Comparison of ENCODE assay signal across 21 cellular contexts in genomic region chr19:19356901-19357566, GRCh38.
"Had no signal": no experiment of that assay in that cellular context is flagged by ENCODE, and none has a peak within 500 bp of the region (broad histone marks: within the 10 kb centered on the region; RNA-seq: fewer than 3 reads in every experiment).

No MANE protein-coding gene starts in this region.

- H3K4me3 Mint-ChIP-seq: activated CD4-positive, alpha-beta T cell treated with anti-CD3 and anti-CD28 coated beads for 36 hours; activated naive CD8-positive, alpha-beta T cell; stimulated activated memory B cell treated with anti-CD40 and anti-IgM and Interleukin-4, amounts not matched to agents 10 μg/mL and 1 μg/mL and 100 μg/mL, for 72 hours had no signal

- H3K9me3 ChIP-seq: esophagus muscularis mucosa, left lung, mucosa of descending colon, right atrium auricular region, SJSA1 had no signal

- H3K36me3 Mint-ChIP-seq: activated naive CD8-positive, alpha-beta T cell had no signal

- FAIRE-seq: endometrium had no signal

- H3K4me2 ChIP-seq: smooth muscle cell had no signal

- H3K27ac ChIP-seq: esophagus muscularis mucosa, parathyroid adenoma, right atrium auricular region, SJSA1, VCaP had no signal

- H2AFZ ChIP-seq: parathyroid adenoma had no signal

- ATAC-seq: activated CD4-positive, alpha-beta T cell treated with anti-CD3 and anti-CD28 coated beads for 36 hours; left lung; mucosa of descending colon; stimulated activated memory B cell treated with anti-CD40 and anti-IgM and Interleukin-4, amounts not matched to agents 10 μg/mL and 1 μg/mL and 100 μg/mL, for 72 hours had no signal

- H3K27ac Mint-ChIP-seq: activated CD4-positive, alpha-beta T cell treated with anti-CD3 and anti-CD28 coated beads for 36 hours; activated T-helper 2 cell treated with anti-CD3 and anti-CD28 coated beads, Interferon-gamma antibody, Interleukin-2, Interleukin-4, amounts not matched to agents 10 μg/mL and 5 μg/mL and 100 μg/mL, durations not matched to agents 14 hours and 24 hours and 36 hours; stimulated activated memory B cell treated with anti-CD40 and anti-IgM and Interleukin-4, amounts not matched to agents 10 μg/mL and 1 μg/mL and 100 μg/mL, for 72 hours had no signal

- H3K27me3 ChIP-seq: esophagus muscularis mucosa, left lung, right atrium auricular region, SJSA1 had no signal

- DNase-seq: activated CD4-positive, alpha-beta T cell treated with anti-CD3 and anti-CD28 coated beads for 36 hours; activated T-cell treated with anti-CD3 and anti-CD28 coated beads for 4 hours; anterior cingulate cortex; dermis blood vessel endothelial cell; foreskin fibroblast; head of caudate nucleus; islet precursor cell; left lung; mucosa of descending colon; substantia nigra; trophoblast cell had no signal

- H3K4me3 ChIP-seq: esophagus muscularis mucosa, left lung, mucosa of descending colon, right atrium auricular region, SJSA1, smooth muscle cell had no signal

- H3K4me1 ChIP-seq: parathyroid adenoma, SJSA1 had no signal

- H3K9ac ChIP-seq: parathyroid adenoma had no signal

- H3K27me3 Mint-ChIP-seq: activated CD4-positive, alpha-beta T cell treated with anti-CD3 and anti-CD28 coated beads for 36 hours; activated naive CD8-positive, alpha-beta T cell; stimulated activated memory B cell treated with anti-CD40 and anti-IgM and Interleukin-4, amounts not matched to agents 10 μg/mL and 1 μg/mL and 100 μg/mL, for 72 hours had no signal

- H3K9me3 Mint-ChIP-seq: activated T-helper 2 cell treated with anti-CD3 and anti-CD28 coated beads, Interferon-gamma antibody, Interleukin-2, Interleukin-4, amounts not matched to agents 10 μg/mL and 5 μg/mL and 100 μg/mL, durations not matched to agents 14 hours and 24 hours and 36 hours; stimulated activated memory B cell treated with anti-CD40 and anti-IgM and Interleukin-4, amounts not matched to agents 10 μg/mL and 1 μg/mL and 100 μg/mL, for 72 hours had no signal
